14 cellular contexts compared by ENCODE assay signal in the genomic region with DNA sequence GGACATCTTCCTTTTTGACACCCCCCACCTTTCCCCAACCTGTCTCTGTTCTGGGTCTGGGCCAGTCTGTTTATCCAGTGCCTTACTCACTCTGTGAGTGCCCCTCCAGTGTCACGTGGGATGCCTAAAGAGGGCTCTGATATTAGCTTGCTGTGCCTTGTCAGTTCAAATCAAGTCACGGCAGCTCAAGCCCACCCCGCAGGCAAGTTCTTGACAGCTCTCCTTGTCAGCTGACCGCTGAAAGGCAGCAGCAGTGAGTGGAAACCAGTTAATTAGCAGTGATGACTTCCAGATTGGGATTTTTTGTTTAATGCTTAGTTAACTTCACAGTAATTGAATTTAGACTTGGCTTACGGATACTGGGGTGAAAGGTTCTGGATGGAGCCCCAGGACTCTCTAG.
A peak's percentile ranks its signal among the peaks of the same experiment; 100 is the strongest.
DNase-seq lines count a peak whose midpoint lies in the region; ATAC-seq and TF ChIP-seq lines count a peak whose summit lies in the region.
"Had no signal": no experiment of that assay in that cellular context is flagged by ENCODE, and none has a peak within 500 bp of the region (broad histone marks: within the 10 kb centered on the region; RNA-seq: fewer than 3 reads in every experiment).

No MANE protein-coding gene starts in this region.

- no peak overlapping the region for H3K4ac ChIP-seq in trophoblast cell (ENCODE audit: low read depth, low read length)

- no peak for ATAC-seq in CD4-positive, CD25-positive, alpha-beta regulatory T cell (ENCODE audit: low read depth in 2 of 2)
- ATAC-seq in naive thymus-derived CD8-positive, alpha-beta T cell, result no peak
- ATAC-seq: HCT116 had no signal

- H2AK5ac ChIP-seq in trophoblast cell (ENCODE audit: low read length), result no peak overlapping the region

- H2BK120ac ChIP-seq in trophoblast cell (ENCODE audit: insufficient read depth, low read length, poor library complexity), result no peak overlapping the region

- no peaks in the 10 kb centered on the region for H3K79me1 ChIP-seq in trophoblast cell (ENCODE audit: low read length)

- no peak overlapping the region for H2BK12ac ChIP-seq in trophoblast cell (ENCODE audit: low read length)

- H3K9me2 ChIP-seq in SK-N-SH, result no peaks in the 10 kb centered on the region

- no peak for DNase-seq in CD4-positive, CD25-positive, alpha-beta regulatory T cell
- peak; percentile 61 for DNase-seq in SK-N-SH
- peak; percentile 17 for DNase-seq in glutamatergic neuron
- no peak for DNase-seq in trophoblast cell
- DNase-seq in naive thymus-derived CD8-positive, alpha-beta T cell, result no peak
- no peak for DNase-seq in inferior parietal cortex (ENCODE audit: extremely low spot score)
- no peak for DNase-seq in CD14-positive monocyte (ENCODE audit: low spot score)
- DNase-seq: Caco-2; CD8-positive, alpha-beta memory T cell; DND-41; GF-D8 had no signal

- H3K9ac ChIP-seq in SK-N-SH (no peak overlapping the region), trophoblast cell (ENCODE audit: low read length) (peak overlapping the region; percentile 9)

- H3F3A ChIP-seq in SK-N-SH (replicated peaks; ENCODE audit: insufficient read depth), result no peaks in the 10 kb centered on the region

- no peaks in the 10 kb centered on the region for H3K36me3 Mint-ChIP-seq in CD4-positive, CD25-positive, alpha-beta regulatory T cell
- H3K36me3 Mint-ChIP-seq in glutamatergic neuron (ENCODE audit: unreplicated experiment) (no peaks in the 10 kb centered on the region), CD14-positive monocyte (no peaks in the 10 kb centered on the region)
- H3K36me3 Mint-ChIP-seq in naive thymus-derived CD8-positive, alpha-beta T cell, result no peaks in the 10 kb centered on the region
- H3K36me3 Mint-ChIP-seq: CD8-positive, alpha-beta memory T cell had no signal

- H3K4me3 Mint-ChIP-seq in CD4-positive, CD25-positive, alpha-beta regulatory T cell, result no peak overlapping the region
- H3K4me3 Mint-ChIP-seq in glutamatergic neuron (ENCODE audit: unreplicated experiment), result no peak overlapping the region
- H3K4me3 Mint-ChIP-seq in naive thymus-derived CD8-positive, alpha-beta T cell, result no peak overlapping the region
- H3K4me3 Mint-ChIP-seq in CD14-positive monocyte, result no peak overlapping the region
- H3K4me3 Mint-ChIP-seq: B cell; CD8-positive, alpha-beta memory T cell had no signal

- no peak for TF ChIP-seq CTCF in SK-N-SH (IDR thresholded peaks at IDR 0.05)
- no peak for TF ChIP-seq CTCF in glutamatergic neuron (IDR thresholded peaks at IDR 0.05; ENCODE audit: partially characterized antibody, unreplicated experiment)
- no peak for TF ChIP-seq CTCF in CD14-positive monocyte (IDR thresholded peaks at IDR 0.05)

- intact Hi-C loops in CD14-positive monocyte (cut with micrococcal nuclease), result no loop called here

- no peak overlapping the region for H3K4me3 ChIP-seq in CD4-positive, CD25-positive, alpha-beta regulatory T cell (ENCODE audit: low read depth, low read length)
- H3K4me3 ChIP-seq in SK-N-SH (ENCODE audit: low read depth in 2 of 2, low read length in 1 of 2), result no peak overlapping the region
- no peak overlapping the region for H3K4me3 ChIP-seq in trophoblast cell (ENCODE audit: low read depth, low read length)

- peak in 1 of 2 experiments; percentile 98; a peak in 2 of 4 replicates for TF ChIP-seq EP300 in SK-N-SH (IDR thresholded peaks at IDR 0.05; ENCODE audit: borderline replicate concordance in 1 of 2, low read depth in 1 of 2, low read length in 1 of 2)

- WGBS in SK-N-SH (ENCODE audit: low lambda C conversion rate), result 31% methylated on average over 5 of the region's 5 CpGs
- no CpG with 5 or more reads among the region's 5 CpGs for WGBS in trophoblast cell (ENCODE audit: extremely low coverage, insufficient coverage, insufficient read length)

- CTCF ChIA-PET in SK-N-SH (lab: Yijun Ruan, JAX), result no interaction called here

- H3K27ac ChIP-seq in CD4-positive, CD25-positive, alpha-beta regulatory T cell (ENCODE audit: insufficient read depth, low read length, poor library complexity, severe bottlenecking), result no peak overlapping the region
- H3K27ac ChIP-seq in SK-N-SH (ENCODE audit: low read depth in 2 of 2, low read length in 1 of 2) (peak overlapping the region in 1 of 2 experiments; percentile 36; a peak in 2 of 4 replicates), trophoblast cell (ENCODE audit: low read depth, low read length) (no peak overlapping the region)
- H3K27ac ChIP-seq: C4-2B had no signal

- H3K4me1 ChIP-seq in CD4-positive, CD25-positive, alpha-beta regulatory T cell (ENCODE audit: control insufficient read depth, insufficient read depth, low read length, poor library complexity, severe bottlenecking), result no peaks in the 10 kb centered on the region
- peaks cover 0 to 26% of the 10 kb centered on the region in 2 experiments; a peak in 2 of 4 replicates for H3K4me1 ChIP-seq in SK-N-SH (ENCODE audit: control insufficient read depth in 1 of 2, insufficient read depth in 2 of 2, low read depth in 1 of 2, low read length in 1 of 2)
- H3K4me1 ChIP-seq in trophoblast cell (ENCODE audit: control insufficient read depth in 1 of 2, insufficient read depth in 2 of 2, low read length in 2 of 2), result no peaks in the 10 kb centered on the region
- H3K4me1 ChIP-seq: Caco-2 had no signal

- H3K27me3 Mint-ChIP-seq in CD4-positive, CD25-positive, alpha-beta regulatory T cell, result peaks cover 8% of the 10 kb centered on the region
- no peaks in the 10 kb centered on the region for H3K27me3 Mint-ChIP-seq in glutamatergic neuron (ENCODE audit: unreplicated experiment)
- H3K27me3 Mint-ChIP-seq in naive thymus-derived CD8-positive, alpha-beta T cell, result peaks cover 2 to 17% (median 7%) of the 10 kb centered on the region in 5 donors
- no peaks in the 10 kb centered on the region for H3K27me3 Mint-ChIP-seq in CD14-positive monocyte (ENCODE audit: low read depth in 3 of 3)

- no peak overlapping the region for H3K18ac ChIP-seq in trophoblast cell (ENCODE audit: low read length)

- H4K20me1 ChIP-seq in SK-N-SH (ENCODE audit: insufficient read depth), result no peaks in the 10 kb centered on the region

- H3K4me2 ChIP-seq in SK-N-SH, result no peak overlapping the region
- H3K4me2 ChIP-seq in trophoblast cell (ENCODE audit: low read length), result no peak overlapping the region

- peaks cover 3% of the 10 kb centered on the region for H3K27me3 ChIP-seq in CD4-positive, CD25-positive, alpha-beta regulatory T cell (ENCODE audit: control insufficient read depth, insufficient read depth, low read length)
- no peaks in the 10 kb centered on the region; the same call in 1 of the 2 replicates for H3K27me3 ChIP-seq in SK-N-SH (ENCODE audit: insufficient read depth)
- H3K27me3 ChIP-seq in trophoblast cell (ENCODE audit: insufficient read depth, low read length), result no peaks in the 10 kb centered on the region

- H2AFZ ChIP-seq in SK-N-SH (ENCODE audit: low read depth), result no peak overlapping the region
- H2AFZ ChIP-seq in trophoblast cell (ENCODE audit: insufficient read depth, low read length, poor library complexity), result no peak overlapping the region

- H3K79me2 ChIP-seq in SK-N-SH (ENCODE audit: insufficient read depth) (no peaks in the 10 kb centered on the region), trophoblast cell (ENCODE audit: control insufficient read depth, insufficient read depth, low read length, poor library complexity) (no peaks in the 10 kb centered on the region)

- no peak overlapping the region for H4K12ac ChIP-seq in trophoblast cell (ENCODE audit: low read depth, low read length)

- POLR2A ChIA-PET in SK-N-SH (lab: Yijun Ruan, JAX), result no interaction called here
- POLR2A ChIA-PET in naive thymus-derived CD8-positive, alpha-beta T cell (lab: Charles Lee), result no interaction called here

- no peak overlapping the region for H2BK5ac ChIP-seq in trophoblast cell (ENCODE audit: low read depth, low read length, poor library complexity)

- H3K9me3 ChIP-seq in CD4-positive, CD25-positive, alpha-beta regulatory T cell (ENCODE audit: control insufficient read depth in 2 of 2, low read length in 2 of 2), result no peaks in the 10 kb centered on the region
- H3K9me3 ChIP-seq in SK-N-SH (no peaks in the 10 kb centered on the region), trophoblast cell (ENCODE audit: insufficient read depth, low read depth, low read length) (no peaks in the 10 kb centered on the region)
- H3K9me3 ChIP-seq: Caco-2 had no signal

- TF ChIP-seq RAD21 in SK-N-SH (IDR thresholded peaks at IDR 0.05; ENCODE audit: low read length), result no peak

- peaks cover 0 to 5% (median 0%) of the 10 kb centered on the region in 7 donors for H3K9me3 Mint-ChIP-seq in CD4-positive, CD25-positive, alpha-beta regulatory T cell
- H3K9me3 Mint-ChIP-seq in glutamatergic neuron (ENCODE audit: unreplicated experiment) (no peaks in the 10 kb centered on the region), CD14-positive monocyte (peaks cover 0 to 8% (median 2%) of the 10 kb centered on the region in 7 donors)
- peaks cover 0 to 3% (median 0%) of the 10 kb centered on the region in 9 donors for H3K9me3 Mint-ChIP-seq in naive thymus-derived CD8-positive, alpha-beta T cell

- no peaks in the 10 kb centered on the region for H3K36me3 ChIP-seq in CD4-positive, CD25-positive, alpha-beta regulatory T cell (ENCODE audit: control insufficient read depth, insufficient read depth, low read length)
- H3K36me3 ChIP-seq in SK-N-SH (replicated peaks in 1 of 2; ENCODE audit: control insufficient read depth in 1 of 2, insufficient read depth in 2 of 2, low read length in 1 of 2) (no peaks in the 10 kb centered on the region), trophoblast cell (ENCODE audit: control insufficient read depth in 1 of 2, insufficient read depth in 2 of 2, low read length in 2 of 2) (no peaks in the 10 kb centered on the region)

- H3K14ac ChIP-seq in trophoblast cell (ENCODE audit: low read length), result no peak overlapping the region

- H3K23ac ChIP-seq in trophoblast cell (ENCODE audit: low read length), result no peak overlapping the region

- H4K91ac ChIP-seq in trophoblast cell (ENCODE audit: low read depth, low read length), result no peak overlapping the region

- H3K4me1 Mint-ChIP-seq in CD4-positive, CD25-positive, alpha-beta regulatory T cell, result peaks cover 0 to 17% (median 6%) of the 10 kb centered on the region in 4 donors
- H3K4me1 Mint-ChIP-seq in glutamatergic neuron (ENCODE audit: low read depth, unreplicated experiment) (no peaks in the 10 kb centered on the region), CD14-positive monocyte (no peaks in the 10 kb centered on the region)
- H3K4me1 Mint-ChIP-seq in naive thymus-derived CD8-positive, alpha-beta T cell, result no peaks in the 10 kb centered on the region
- H3K4me1 Mint-ChIP-seq: B cell had no signal

- H4K8ac ChIP-seq in trophoblast cell (ENCODE audit: low read depth, low read length), result no peak overlapping the region

- peak overlapping the region in 2 of 3 donors; percentile 26 to 32 for H3K27ac Mint-ChIP-seq in CD4-positive, CD25-positive, alpha-beta regulatory T cell
- H3K27ac Mint-ChIP-seq in glutamatergic neuron (ENCODE audit: unreplicated experiment), result no peak overlapping the region
- no peak overlapping the region for H3K27ac Mint-ChIP-seq in naive thymus-derived CD8-positive, alpha-beta T cell
- H3K27ac Mint-ChIP-seq in CD14-positive monocyte, result no peak overlapping the region
- H3K27ac Mint-ChIP-seq: B cell had no signal

TF ChIP-seq in SK-N-SH, 30 proteins besides CTCF, POLR2A, EP300 and RAD21 (continues in another document):
- no peak for TF ChIP-seq NFIC (IDR thresholded peaks at IDR 0.05; ENCODE audit: borderline replicate concordance)
- TF ChIP-seq NRF1 (IDR thresholded peaks at IDR 0.05; ENCODE audit: low read depth, low read length), result no peak
- no peak for TF ChIP-seq MEF2A (IDR thresholded peaks at IDR 0.05; ENCODE audit: borderline replicate concordance, low read depth)

Comparison
In these comparisons a context has a peak if more than half of its experiments do, and no peak if none do; other contexts are left out.
1. DNase-seq: peak in SK-N-SH (single experiment) and glutamatergic neuron (single experiment); none in CD4-positive, CD25-positive, alpha-beta regulatory T cell (0 of 3), trophoblast cell (0 of 2), naive thymus-derived CD8-positive, alpha-beta T cell (0 of 10), inferior parietal cortex (single experiment) and CD14-positive monocyte (single experiment).
2. H3K27ac Mint-ChIP-seq: peak in CD4-positive, CD25-positive, alpha-beta regulatory T cell (2 of 3); none in glutamatergic neuron (single experiment), naive thymus-derived CD8-positive, alpha-beta T cell (0 of 10) and CD14-positive monocyte (0 of 7).